In genomic region chr15:66503780-66504562, GRCh38 we compare ENCODE assay signal across 8 cellular contexts. TPM values are rescaled to one million over a fixed set of nuclear protein-coding genes. Genes with fewer than 3 reads are reported as not detected.
DNase-seq lines count a peak whose midpoint lies in the region; ATAC-seq, FAIRE-seq and TF ChIP-seq lines count a peak whose summit lies in the region.

No MANE protein-coding gene starts in this region.

- no peaks in the 10 kb centered on the region for H3K27me3 ChIP-seq in Peyer's patch
- H3K27me3 ChIP-seq in pancreas = no peaks in the 10 kb centered on the region

- CTCF ChIA-PET in GM10248 (lab: Yijun Ruan, JAX) = interaction anchor here (1.2 kb wide), 1 partner anchor 9 kb away, joined by 3 read pairs; no protein-coding TSS in a partner anchor

- intact Hi-C loops in pancreas (cut with DNase I) = no loop called here

- TF ChIP-seq CTCF in Peyer's patch (IDR thresholded peaks at IDR 0.05) (no peak), epithelial cell of proximal tubule (conservative IDR thresholded peaks at IDR 0.05; ENCODE audit: low read depth, low read length) (no peak), pancreas (IDR thresholded peaks at IDR 0.05) (no peak), GM10248 (IDR thresholded peaks at IDR 0.05; ENCODE audit: control extremely low read depth, extremely low read depth, low read depth, missing control alignments) (no peak)

- H3K27ac ChIP-seq in Peyer's patch (peak overlapping the region; percentile 88 to 94 (median 92)), pancreas (peak overlapping the region; percentile 61 to 93 (median 88))

- H3K4me3 ChIP-seq in Peyer's patch (peak overlapping the region; percentile 67 to 88 (median 76)), epithelial cell of proximal tubule (ENCODE audit: low read depth, low read length) (peak overlapping the region; percentile 62), pancreas (peak overlapping the region; percentile 52 to 85 (median 66))

- 0 to 1% methylated on average over 12 of the region's 12 CpGs for WGBS in pancreas, 2 donors

- no peak for FAIRE-seq in pancreas (lab: Jason Lieb, UNC)

- peak overlapping the region; percentile 98 for H3K9ac ChIP-seq in ES-I3 (ENCODE audit: low read depth, low read length)

- no peaks in the 10 kb centered on the region for H3K9me3 ChIP-seq in ES-I3 (ENCODE audit: control insufficient read depth, insufficient read depth, low read length)
- no peaks in the 10 kb centered on the region for H3K9me3 ChIP-seq in Peyer's patch
- H3K9me3 ChIP-seq in pancreas = no peaks in the 10 kb centered on the region

- H3K36me3 ChIP-seq in ES-I3 (ENCODE audit: insufficient read depth, low read length) = peaks cover 42% of the 10 kb centered on the region
- peaks cover 0 to 43% (median 0%) of the 10 kb centered on the region in 3 donors for H3K36me3 ChIP-seq in Peyer's patch
- H3K36me3 ChIP-seq in pancreas = peaks cover 0 to 40% (median 25%) of the 10 kb centered on the region in 3 donors

- no peak for TF ChIP-seq POLR2A in Peyer's patch (IDR thresholded peaks at IDR 0.05)

- POLR2A ChIA-PET in GM10248 (lab: Yijun Ruan, JAX) = no interaction called here

- peaks cover 5% of the 10 kb centered on the region; the same call in 1 of the 2 replicates for H3K4me1 ChIP-seq in ES-I3 (ENCODE audit: insufficient read depth, low read length)
- H3K4me1 ChIP-seq in Peyer's patch = peaks cover 0 to 30% (median 11%) of the 10 kb centered on the region in 4 donors
- H3K4me1 ChIP-seq in pancreas = peaks cover 0 to 24% (median 18%) of the 10 kb centered on the region in 3 donors

- DNase-seq in Peyer's patch (no peak), epithelial cell of proximal tubule (ENCODE audit: low read depth) (no peak), pancreas (no peak), SKM-1 treated with dmso at 0.1 percent for 144 hours (lab: John Stamatoyannopoulos, UW; ENCODE audit: unreplicated experiment) (no peak), GM10248 (ENCODE audit: extremely low spot score) (no peak)
- DNase-seq in activated CD4-positive, alpha-beta T cell treated with anti-CD3 and anti-CD28 coated beads, Interleukin-2, amount 50 U/mL, for 48 hours = no peak

- ATAC-seq in pancreas (peak in 1 of 4 donors; percentile 2), HG03571 (IDR thresholded peaks at IDR 0.05; ENCODE audit: unreplicated experiment) (no peak)

RNA-seq across cellular contexts. Expression of gene RPL4, which starts 0.7 kb away (rescaled TPM):
- total RNA-seq in Peyer's patch (1,000 to 10,000 TPM in 2 of 4 donors, 100 to 1,000 TPM in 2; 638 to 1,911 (median 945) TPM), epithelial cell of proximal tubule (2,957 and 5,028 TPM in 2 replicates), pancreas (1,000 to 10,000 TPM; 1,130 to 2,134 (median 1,559) TPM)
- polyA plus RNA-seq in pancreas = 1,000 to 10,000 TPM; 1,527 to 1,586 TPM

RNA-seq across cellular contexts. Expression of gene ZWILCH, which starts 1.2 kb away (rescaled TPM):
- total RNA-seq in Peyer's patch (10 to 100 TPM in 1 of 4 donors, 1 to 10 TPM in 3; 3.6 to 11.2 (median 6.7) TPM), epithelial cell of proximal tubule (30.6 and 40.2 TPM in 2 replicates), pancreas (1 to 10 TPM; 1.8 to 4.2 (median 3.1) TPM)
- 1 to 10 TPM; 1.2 to 4.3 TPM for polyA plus RNA-seq in pancreas

RNA-seq across cellular contexts. Expression of gene SNAPC5, which starts 6.4 kb away (rescaled TPM):
- 10 to 100 TPM; 12.2 to 26.4 (median 20.4) TPM for total RNA-seq in Peyer's patch
- total RNA-seq in epithelial cell of proximal tubule = 13.2 and 24.5 TPM in 2 replicates
- total RNA-seq in pancreas = 10 to 100 TPM in 3 of 6 donors, 1 to 10 TPM in 3; 9.0 to 15.1 (median 11.3) TPM
- polyA plus RNA-seq in pancreas = 10 to 100 TPM; 20.5 to 21.6 TPM
